ENCODE assay signal across 8 cellular contexts in the genomic region with DNA sequence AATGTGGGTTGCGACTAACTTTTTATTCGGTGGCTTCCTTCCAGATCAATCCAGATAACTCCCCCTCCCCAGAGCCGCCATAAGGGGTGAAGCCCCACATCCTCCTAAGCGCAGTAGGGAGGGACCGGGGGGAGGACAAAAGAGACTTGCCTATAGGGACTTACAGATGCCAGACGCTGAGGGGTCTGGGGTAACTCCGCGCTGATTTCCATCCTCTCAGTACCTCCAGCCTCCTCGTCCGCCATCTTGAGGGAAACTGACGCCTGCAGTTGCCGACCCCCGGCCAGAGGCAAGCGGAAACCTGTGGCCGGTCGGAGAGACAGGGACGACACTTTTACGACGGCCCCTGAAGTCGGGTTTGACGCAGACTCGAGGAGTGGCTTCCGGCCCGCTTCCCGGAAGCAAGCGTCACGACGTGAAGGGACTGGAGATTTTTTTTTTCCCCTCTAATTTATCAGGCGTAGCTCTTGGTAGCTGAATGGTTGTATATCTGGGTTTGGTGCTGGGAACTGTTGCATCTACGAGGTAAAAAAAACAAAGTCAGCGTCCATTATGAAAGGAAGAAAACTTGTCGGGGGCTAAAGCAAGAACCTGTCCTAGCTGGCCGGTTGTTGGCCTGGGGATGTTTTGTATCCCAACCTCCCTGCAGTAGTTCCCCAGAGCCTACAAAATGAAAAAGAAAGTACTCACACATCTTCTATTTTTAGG. TPM values are rescaled to one million over a fixed set of nuclear protein-coding genes. Genes with fewer than 3 reads are reported as not detected.
DNase-seq lines count a peak whose midpoint lies in the region; ATAC-seq and TF ChIP-seq lines count a peak whose summit lies in the region.

A gene (minus strand): TSS at position 261 of the 708 bp plus-strand sequence. CDS start 16 bp downstream, at position 245.

- TF ChIP-seq CTCF in astrocyte of the cerebellum (IDR thresholded peaks at IDR 0.05; ENCODE audit: low read depth, low read length, missing control alignments) (no peak), vagina (IDR thresholded peaks at IDR 0.05) (no peak)

- H3K4me1 ChIP-seq in rectal smooth muscle tissue (ENCODE audit: control insufficient read depth, insufficient read depth, low read length), result peaks cover 14% of the 10 kb centered on the region
- peaks cover 37% of the 10 kb centered on the region for H3K4me1 ChIP-seq in vagina

- H3K36me3 ChIP-seq in rectal smooth muscle tissue (ENCODE audit: control insufficient read depth, insufficient read depth, low read length) (no peaks in the 10 kb centered on the region), vagina (no peaks in the 10 kb centered on the region)

- H3K4me3 ChIP-seq in astrocyte of the cerebellum (ENCODE audit: low read depth, low read length), result peak within 1 kb of the TSS; percentile 95
- H3K4me3 ChIP-seq in rectal smooth muscle tissue (ENCODE audit: low read length), result peak within 1 kb of the TSS; percentile 91
- peak within 1 kb of the TSS; percentile 79 to 82 for H3K4me3 ChIP-seq in vagina

- H3K9ac ChIP-seq in rectal smooth muscle tissue (ENCODE audit: low read length), result peak within 1 kb of the TSS; percentile 79

- H3K27ac ChIP-seq in rectal smooth muscle tissue (ENCODE audit: low read depth, low read length) (peak within 1 kb of the TSS; percentile 84), vagina (peak within 1 kb of the TSS; percentile 89)

- no peaks in the 10 kb centered on the region for H3K27me3 ChIP-seq in rectal smooth muscle tissue (ENCODE audit: control insufficient read depth, insufficient read depth, low read length)
- no peaks in the 10 kb centered on the region for H3K27me3 ChIP-seq in vagina

- peak in 1 of 2 donors; percentile 11 for TF ChIP-seq POLR2A in vagina (IDR thresholded peaks at IDR 0.05)

- ATAC-seq in GM18502 (IDR thresholded peaks at IDR 0.05; ENCODE audit: poor library complexity, unreplicated experiment), result peak; percentile 81
- peak; percentile 76 for ATAC-seq in HG02973 (IDR thresholded peaks at IDR 0.05; ENCODE audit: unreplicated experiment)

- H3K9me3 ChIP-seq in vagina, result no peaks in the 10 kb centered on the region

- DNase-seq in NCI-H2081 (lab: John Stamatoyannopoulos, UW) (peak; percentile 84 to 95), T1000 (lab: John Stamatoyannopoulos, UW) (peak; percentile 73), astrocyte of the cerebellum (ENCODE audit: low read depth) (peak; percentile 74), hepatic stellate cell (ENCODE audit: low spot score) (peak; percentile 82), vagina (ENCODE audit: extremely low spot score in 2 of 2) (peak in 1 of 2 donors; percentile 90)

- in situ Hi-C loops in astrocyte of the cerebellum (cut with HindIII; ENCODE audit: low sequenced_read_pairs), result no loop called here

- intact Hi-C loops in vagina (cut with DNase I), result no loop called here

RNA-seq across cellular contexts. Expression of the gene that starts here (rescaled TPM):
- 21.9 TPM for total RNA-seq in vagina
